In the genomic region with DNA sequence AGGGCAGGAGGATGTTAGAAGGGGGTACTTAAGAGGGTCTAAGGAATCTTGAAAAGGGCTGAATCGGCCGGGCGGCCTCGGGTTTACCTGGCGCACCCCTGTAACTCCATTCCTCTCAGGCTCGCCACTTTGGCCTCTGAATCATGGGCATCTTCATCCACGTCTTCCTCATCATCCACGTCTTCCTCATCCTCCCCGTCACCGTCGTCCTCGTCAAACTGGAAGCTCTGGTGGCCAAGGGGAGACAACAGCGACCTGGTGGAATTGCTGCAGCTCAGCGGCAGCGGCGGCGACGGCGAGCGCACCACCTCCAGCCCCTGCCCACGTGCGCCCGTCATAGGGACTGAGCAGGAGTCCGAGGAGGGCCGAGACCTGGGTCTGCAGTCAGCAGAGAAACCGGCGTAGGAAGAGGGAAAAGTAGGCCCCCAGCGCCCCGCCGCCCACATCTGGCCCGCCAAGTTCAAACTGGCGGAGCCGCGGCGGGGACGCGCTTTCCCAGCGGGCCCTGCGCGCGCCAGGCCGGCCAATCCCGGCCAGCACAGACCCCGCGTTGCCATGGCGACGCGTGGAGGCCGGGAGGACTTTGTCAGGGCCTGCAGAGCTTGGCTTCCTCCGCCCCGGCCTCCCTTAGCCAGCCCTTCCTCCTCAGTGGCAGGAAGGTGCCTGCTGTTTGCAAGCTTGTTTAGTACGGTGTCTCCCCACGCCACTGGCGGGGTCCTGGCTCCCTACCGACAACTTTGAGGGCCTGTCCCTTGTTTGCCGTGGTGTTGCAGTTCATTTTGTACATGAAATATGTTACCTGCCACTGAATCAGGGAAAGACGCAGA, we compare ENCODE assay signal across 8 cellular contexts. TPM values are rescaled to one million over a fixed set of nuclear protein-coding genes. Genes with fewer than 3 reads are reported as not detected.
A peak's percentile ranks its signal among the peaks of the same experiment; 100 is the strongest.
DNase-seq lines count a peak whose midpoint lies in the region; ATAC-seq and TF ChIP-seq lines count a peak whose summit lies in the region.

Gene CCDC34 (minus strand): TSS at position 467 of the 827 bp plus-strand sequence. CDS start 21 bp downstream, at position 446.

- H3K9me1 ChIP-seq in IMR-90 (ENCODE audit: insufficient read depth, low read length) = 0 out of 2 replicates have a peak, but pooled peaks cover 3% of the 10 kb centered on the region

- H2BK5ac ChIP-seq in IMR-90 (ENCODE audit: low read depth, low read length, poor library complexity, severe bottlenecking) = peak within 1 kb of the TSS; percentile 82

- peak within 1 kb of the TSS; percentile 96 for H3K9ac ChIP-seq in IMR-90 (ENCODE audit: low read depth, low read length)

- intact Hi-C loops in IMR-90 (cut with micrococcal nuclease) = loop anchor here (5.0 kb wide), 1 partner anchor 109 kb away; the partner anchor contains the start of gene LGR4
- intact Hi-C loops in mucosa of descending colon (cut with DNase I, micrococcal nuclease) = no loop called here

- dilution Hi-C loops in IMR-90 (cut with HindIII; ENCODE audit: low sequenced_read_pairs, unreplicated experiment) = no loop called here

- peak within 1 kb of the TSS; percentile 97 for H4K5ac ChIP-seq in IMR-90 (ENCODE audit: low read depth, low read length)

- no peaks in the 10 kb centered on the region for H4K20me1 ChIP-seq in IMR-90 (ENCODE audit: insufficient read depth, low read length)

- H3K56ac ChIP-seq in IMR-90 (ENCODE audit: extremely low read depth, insufficient read depth, low read length) = peak within 1 kb of the TSS; percentile 61

- TF ChIP-seq CTCF in IMR-90 (conservative IDR thresholded peaks at IDR 0.05; ENCODE audit: low read depth, low read length) (no peak), epithelial cell of esophagus (IDR thresholded peaks at IDR 0.05; ENCODE audit: insufficient read depth, low read depth, low read length, missing control alignments) (no peak), mucosa of descending colon (IDR thresholded peaks at IDR 0.05) (no peak)

- peak within 1 kb of the TSS; percentile 70 for H2AK5ac ChIP-seq in IMR-90 (ENCODE audit: low read depth, low read length)

- H3K79me1 ChIP-seq in IMR-90 (ENCODE audit: low read depth in 1 of 2, low read length in 2 of 2) = peaks cover 0 to 12% of the 10 kb centered on the region in 2 experiments; a peak in 1 of 4 replicates

- H2AFZ ChIP-seq in IMR-90 (replicated peaks; ENCODE audit: low read length, poor library complexity) = peak within 1 kb of the TSS; percentile 100

- peak within 1 kb of the TSS; percentile 83 for H4K91ac ChIP-seq in IMR-90 (ENCODE audit: insufficient read depth, low read depth, low read length)

- DNase-seq in DMS153 (lab: John Stamatoyannopoulos, UW) (peak; percentile 89), IMR-90 (peak; percentile 90), OCI-M1 (lab: John Stamatoyannopoulos, UW) (peak; percentile 94), activated T-cell treated with anti-CD3 and anti-CD28 coated beads for 24 hours (ENCODE audit: low read depth) (peak; percentile 84), epithelial cell of esophagus (ENCODE audit: low read depth) (peak; percentile 96), mucosa of descending colon (peak; percentile 90 to 94 (median 94))
- peak; percentile 79 to 87 for DNase-seq in stimulated activated CD8-positive, alpha-beta memory T cell treated with anti-CD3 and anti-CD28 coated beads, Interleukin-2, amount 100 ng/mL, for 48 hours (ENCODE audit: low read depth in 2 of 2)

- no TSS peak for BruUV-seq in IMR-90 (replicated peaks; lab: Mats Ljungman, UMichigan)

- CTCF ChIA-PET in IMR-90 (lab: Yijun Ruan, JAX) = interaction anchor here (1.0 kb wide), 1 partner anchor 13 kb away, joined by 3 read pairs; no protein-coding TSS in a partner anchor

- H3K4me1 ChIP-seq in IMR-90 (ENCODE audit: control insufficient read depth, insufficient read depth, low read length) = peaks cover 1% of the 10 kb centered on the region; the same call in 1 of the 2 replicates
- H3K4me1 ChIP-seq in mucosa of descending colon (ENCODE audit: low read depth) = no peaks in the 10 kb centered on the region

- peak; percentile 99 for ATAC-seq in GM21576 (IDR thresholded peaks at IDR 0.05; ENCODE audit: unreplicated experiment)
- ATAC-seq in IMR-90 (ENCODE audit: low read depth) = peak; percentile 100
- ATAC-seq in mucosa of descending colon = peak; percentile 99

- peak within 1 kb of the TSS; percentile 82 for H2BK120ac ChIP-seq in IMR-90 (ENCODE audit: low read depth, low read length)

- WGBS in IMR-90 (ENCODE audit: extremely low coverage in 2 of 2, insufficient read length in 1 of 2), 2 experiments = 0% methylated on average over 17 of the region's 57 CpGs; no CpG with 5 or more reads in 1 of the 2 experiments

- H2BK15ac ChIP-seq in IMR-90 (ENCODE audit: low read depth, low read length) = peak within 1 kb of the TSS; percentile 66; the same call in 2 of the 3 replicates

- POLR2A ChIA-PET in IMR-90 (lab: Charles Lee; ENCODE audit: unreplicated experiment) = no interaction called here

- H3K27ac ChIP-seq in IMR-90 (ENCODE audit: insufficient read depth, low read length) = peak within 1 kb of the TSS; percentile 85

- no peak for TF ChIP-seq POLR2A in IMR-90 (IDR thresholded peaks at IDR 0.05; ENCODE audit: low read depth, low read length)

- peak within 1 kb of the TSS; percentile 90 for H3K23ac ChIP-seq in IMR-90 (ENCODE audit: low read depth, low read length)

- H3K9me3 ChIP-seq in IMR-90 (ENCODE audit: control insufficient read depth, insufficient read depth, low read length) = no peaks in the 10 kb centered on the region
- no peaks in the 10 kb centered on the region for H3K9me3 ChIP-seq in mucosa of descending colon

- peak within 1 kb of the TSS; percentile 91 for H2AK9ac ChIP-seq in IMR-90 (replicated peaks; ENCODE audit: low read depth, low read length, poor library complexity)

- no peak for TF ChIP-seq RAD21 in IMR-90 (IDR thresholded peaks at IDR 0.05; ENCODE audit: low read length)

- H3K18ac ChIP-seq in IMR-90 (ENCODE audit: low read depth, low read length) = peak within 1 kb of the TSS; percentile 94

- 0 out of 2 replicates have a peak, but pooled peaks cover under 1% of the 10 kb centered on the region for H3K36me3 ChIP-seq in IMR-90 (ENCODE audit: control insufficient read depth, insufficient read depth, low read length)
- no peaks in the 10 kb centered on the region for H3K36me3 ChIP-seq in mucosa of descending colon (ENCODE audit: low read depth)

- H2BK20ac ChIP-seq in IMR-90 (ENCODE audit: low read depth, low read length) = peak within 1 kb of the TSS; percentile 60; the same call in 1 of the 2 replicates

- H4K8ac ChIP-seq in IMR-90 (ENCODE audit: low read depth in 2 of 2, low read length in 2 of 2) = peak within 1 kb of the TSS; percentile 83 to 99

- peak within 1 kb of the TSS; percentile 92 for H3K4me3 ChIP-seq in IMR-90 (ENCODE audit: insufficient read depth, low read depth, low read length)
- peak within 1 kb of the TSS; percentile 71 for H3K4me3 ChIP-seq in epithelial cell of esophagus (ENCODE audit: low read length)
- peak within 1 kb of the TSS; percentile 25 for H3K4me3 ChIP-seq in mucosa of descending colon

- H3K4me2 ChIP-seq in IMR-90 (ENCODE audit: low read depth, low read length) = peak within 1 kb of the TSS; percentile 99

- peak within 1 kb of the TSS; percentile 89 for H3K4ac ChIP-seq in IMR-90 (ENCODE audit: low read depth, low read length)

- H3K27me3 ChIP-seq in IMR-90 (ENCODE audit: control insufficient read depth, insufficient read depth, low read length) = no peaks in the 10 kb centered on the region

- H3K14ac ChIP-seq in IMR-90 (replicated peaks; ENCODE audit: low read depth, low read length) = peak within 1 kb of the TSS; percentile 97

- in situ Hi-C loops in IMR-90 (cut with MboI; ENCODE audit: low sequenced_read_pairs) = loop anchor here (5.0 kb wide), 1 partner anchor 104 kb away; no protein-coding TSS in a partner anchor

TF ChIP-seq in IMR-90, 13 proteins besides CTCF, POLR2A, EP300 and RAD21:
- TF ChIP-seq, protein P1, sequence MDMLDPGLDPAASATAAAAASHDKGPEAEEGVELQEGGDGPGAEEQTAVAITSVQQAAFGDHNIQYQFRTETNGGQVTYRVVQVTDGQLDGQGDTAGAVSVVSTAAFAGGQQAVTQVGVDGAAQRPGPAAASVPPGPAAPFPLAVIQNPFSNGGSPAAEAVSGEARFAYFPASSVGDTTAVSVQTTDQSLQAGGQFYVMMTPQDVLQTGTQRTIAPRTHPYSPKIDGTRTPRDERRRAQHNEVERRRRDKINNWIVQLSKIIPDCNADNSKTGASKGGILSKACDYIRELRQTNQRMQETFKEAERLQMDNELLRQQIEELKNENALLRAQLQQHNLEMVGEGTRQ (IDR thresholded peaks at IDR 0.05; ENCODE audit: low read depth, low read length) = peak; percentile 44; the same call in 1 of the 2 replicates
- peak; percentile 49; the same call in 1 of the 2 replicates for TF ChIP-seq MAZ (IDR thresholded peaks at IDR 0.05; ENCODE audit: borderline replicate concordance, low read depth, low read length)
- TF ChIP-seq MXI1 (IDR thresholded peaks at IDR 0.05; ENCODE audit: borderline replicate concordance, low read depth, low read length) = peak; percentile 95
- TF ChIP-seq CEBPB (IDR thresholded peaks at IDR 0.05; ENCODE audit: low read depth, low read length) = no peak
- TF ChIP-seq SMC3 (IDR thresholded peaks at IDR 0.05; ENCODE audit: low read depth, low read length) = no peak
- peak; percentile 81 for TF ChIP-seq RFX5 (IDR thresholded peaks at IDR 0.05; ENCODE audit: low read depth, low read length)

RNA-seq across cellular contexts. Expression of gene CCDC34, which starts in this region (rescaled TPM):
- total RNA-seq in IMR-90 (2012; rRNA removed) (2.5 and 3.9 TPM in 2 replicates), mucosa of descending colon (10 to 100 TPM in 2 of 3 donors, 1 to 10 TPM in 1; 7.2 to 11.2 (median 10.1) TPM)
- 4.0 and 4.5 TPM in 2 replicates for polyA plus RNA-seq in IMR-90 (2012; rRNA removed)
- 2.5 and 4.9 TPM in 2 replicates for polyA plus RNA-seq in IMR-90 (2012; cell fraction: cytosol; rRNA removed)
- 0.98 and 1.0 TPM in 2 replicates for polyA plus RNA-seq in IMR-90 (2012; cell fraction: nucleus; rRNA removed; ENCODE audit: low replicate concordance)

Comparison
In these comparisons a context has a peak if more than half of its experiments do, and no peak if none do; other contexts are left out.
1. Peak in every context shown above with its lines: DNase-seq, ATAC-seq, H3K4me3 ChIP-seq and H3K27ac ChIP-seq.
2. H3K4me3 ChIP-seq: peak in every context shown above with its lines; median percentile 92 in IMR-90; 71 in epithelial cell of esophagus; 25 in mucosa of descending colon.